Comparison of ENCODE assay signal across 1 cellular context in genomic region chr11:61694971-61695706, GRCh38.
A peak's percentile ranks its signal among the peaks of the same experiment; 100 is the strongest.
TF ChIP-seq lines count a peak whose summit lies in the region.

No MANE protein-coding gene starts in this region.

TF ChIP-seq in WTC11, 78 proteins besides CTCF, POLR2A, EP300 and RAD21 (continued from another document):
- TF ChIP-seq ZNF532 (CRISPR knock-in tag; IDR thresholded peaks at IDR 0.05; ENCODE audit: borderline replicate concordance), result no peak
- no peak for TF ChIP-seq IRF2 (CRISPR knock-in tag; IDR thresholded peaks at IDR 0.05; ENCODE audit: borderline replicate concordance, low read depth)
- no peak for TF ChIP-seq NR3C1 (CRISPR knock-in tag; conservative IDR thresholded peaks at IDR 0.05; ENCODE audit: low read depth)
- TF ChIP-seq MAX (CRISPR knock-in tag; IDR thresholded peaks at IDR 0.05), result no peak
- TF ChIP-seq ATF3 (CRISPR knock-in tag; conservative IDR thresholded peaks at IDR 0.05), result no peak
- peak; percentile 29; the same call in 1 of the 2 replicates for TF ChIP-seq TEAD1 (CRISPR knock-in tag; IDR thresholded peaks at IDR 0.05)
- TF ChIP-seq ZNF396 (CRISPR knock-in tag; IDR thresholded peaks at IDR 0.05; ENCODE audit: borderline replicate concordance), result no peak
- no peak for TF ChIP-seq PRDM15 (CRISPR knock-in tag; IDR thresholded peaks at IDR 0.05)
- no peak for TF ChIP-seq ERG (CRISPR knock-in tag; IDR thresholded peaks at IDR 0.05)
- no peak for TF ChIP-seq FOXK1 (CRISPR knock-in tag; IDR thresholded peaks at IDR 0.05)
- TF ChIP-seq ZNF263 (CRISPR knock-in tag; IDR thresholded peaks at IDR 0.05; ENCODE audit: low read depth), result no peak
- no peak for TF ChIP-seq AR (CRISPR knock-in tag; IDR thresholded peaks at IDR 0.05)
- no peak for TF ChIP-seq FOXJ3 (CRISPR knock-in tag; IDR thresholded peaks at IDR 0.05; ENCODE audit: borderline replicate concordance)
- no peak for TF ChIP-seq GABPB1 (CRISPR knock-in tag; IDR thresholded peaks at IDR 0.05)
- TF ChIP-seq EMX1 (CRISPR knock-in tag; IDR thresholded peaks at IDR 0.05), result no peak
- no peak for TF ChIP-seq OVOL2 (CRISPR knock-in tag; IDR thresholded peaks at IDR 0.05; ENCODE audit: borderline replicate concordance)
- no peak for TF ChIP-seq ZNF138 (CRISPR knock-in tag; conservative IDR thresholded peaks at IDR 0.05)
- peak; percentile 57; the same call in 1 of the 2 replicates for TF ChIP-seq TEAD4 (CRISPR knock-in tag; IDR thresholded peaks at IDR 0.05)
TF ChIP-seq in WTC11: peak in this region for 3.
